ENCODE assay signal across 10 cellular contexts in genomic region chr13:29125934-29126424, GRCh38.
DNase-seq lines count a peak whose midpoint lies in the region; ATAC-seq, FAIRE-seq and TF ChIP-seq lines count a peak whose summit lies in the region.
"Had no signal": no experiment of that assay in that cellular context is flagged by ENCODE, and none has a peak within 500 bp of the region (broad histone marks: within the 10 kb centered on the region; RNA-seq: fewer than 3 reads in every experiment).

No MANE protein-coding gene starts in this region.

- H3K4me3 Mint-ChIP-seq in T-helper 17 cell = peak overlapping the region; percentile 78
- H3K4me3 Mint-ChIP-seq: brain had no signal

- H3K27me3 Mint-ChIP-seq in T-helper 17 cell = no peaks in the 10 kb centered on the region

- H3K36me3 Mint-ChIP-seq in T-helper 17 cell (ENCODE audit: low read depth) = no peaks in the 10 kb centered on the region
- H3K36me3 Mint-ChIP-seq: brain had no signal

- H3K9me3 ChIP-seq in T-helper 17 cell (ENCODE audit: control insufficient read depth, low read length, poor library complexity, severe bottlenecking) = no peaks in the 10 kb centered on the region
- no peaks in the 10 kb centered on the region for H3K9me3 ChIP-seq in adrenal gland (replicated peaks in 1 of 3)

- H3K4me3 ChIP-seq in adrenal gland = no peak overlapping the region
- H3K4me3 ChIP-seq: hepatocyte had no signal

- no peak for TF ChIP-seq CTCF in adrenal gland (IDR thresholded peaks at IDR 0.05)

- no peaks in the 10 kb centered on the region for H3K4me1 ChIP-seq in adrenal gland (replicated peaks in 1 of 2)

- no peaks in the 10 kb centered on the region for H3K27me3 ChIP-seq in adrenal gland
- H3K27me3 ChIP-seq: hepatocyte had no signal

- intact Hi-C loops in adrenal gland (cut with DNase I) = no loop called here

- no peak overlapping the region for H3K27ac ChIP-seq in adrenal gland
- H3K27ac ChIP-seq: hepatocyte had no signal

- no peak for TF ChIP-seq POLR2A in GM12891 (IDR thresholded peaks at IDR 0.05; ENCODE audit: low read depth, low read length)
- no peak for TF ChIP-seq POLR2A in adrenal gland (IDR thresholded peaks at IDR 0.05)

- no peak for DNase-seq in GM12891 (ENCODE audit: insufficient read length, low spot score)
- no peak for DNase-seq in T-helper 17 cell
- DNase-seq in GM19239 (ENCODE audit: insufficient read length, low spot score) = no peak
- no peak for DNase-seq in COLO668 (lab: John Stamatoyannopoulos, UW; ENCODE audit: unreplicated experiment)
- DNase-seq in adrenal gland = no peak

- ATAC-seq in GM19438 (IDR thresholded peaks at IDR 0.05; ENCODE audit: low read depth, unreplicated experiment) (peak; percentile 76), HG03095 (IDR thresholded peaks at IDR 0.05; ENCODE audit: unreplicated experiment) (peak; percentile 55), T-helper 17 cell (peak; percentile 67), HG02970 (IDR thresholded peaks at IDR 0.05; ENCODE audit: low FRiP score, unreplicated experiment) (no peak)

- 52 to 64% (median 53%) methylated on average over 5 of the region's 5 CpGs for WGBS in adrenal gland, 4 donors

- H3K36me3 ChIP-seq in adrenal gland (replicated peaks in 1 of 2) = no peaks in the 10 kb centered on the region

- peak overlapping the region; percentile 93 for H3K27ac Mint-ChIP-seq in T-helper 17 cell
- H3K27ac Mint-ChIP-seq: brain had no signal

- H3K4me1 Mint-ChIP-seq in T-helper 17 cell = peaks cover 14% of the 10 kb centered on the region
- H3K4me1 Mint-ChIP-seq: brain had no signal

- peak; percentile 5 for FAIRE-seq in GM12891 (lab: Jason Lieb, UNC)
- no peak for FAIRE-seq in GM19239 (lab: Jason Lieb, UNC)

TF ChIP-seq in GM12891, 5 proteins besides CTCF, POLR2A, EP300 and RAD21:
- TF ChIP-seq PAX5 (IDR thresholded peaks at IDR 0.05; ENCODE audit: insufficient read depth, low read length, severe bottlenecking) (no peak), SPI1 (IDR thresholded peaks at IDR 0.05; ENCODE audit: low read depth, low read length) (peak; percentile 97)
TF ChIP-seq in GM12891: peak in this region for 1.
